In the genomic region with DNA sequence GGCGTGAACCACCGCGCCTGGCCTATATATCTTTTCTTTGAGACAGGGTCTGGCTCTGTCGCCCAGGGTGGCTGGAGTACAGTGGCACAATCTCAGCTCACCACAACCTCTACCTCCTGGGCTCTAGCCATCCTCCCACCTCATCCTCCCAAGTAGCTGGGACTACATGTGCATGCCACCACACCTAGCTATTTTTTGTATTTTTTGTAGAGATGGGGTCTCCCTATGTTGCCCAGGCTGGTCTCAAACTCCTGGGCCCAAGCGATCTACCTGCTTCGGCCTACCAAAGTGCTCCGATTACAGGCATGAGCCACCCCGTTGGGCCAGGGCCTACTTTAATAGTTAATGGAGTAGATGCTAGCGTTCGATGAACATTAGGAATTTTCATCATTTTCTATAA, we compare ENCODE assay signal across 7 cellular contexts. TPM values are rescaled to one million over a fixed set of nuclear protein-coding genes. Genes with fewer than 3 reads are reported as not detected.
DNase-seq lines count a peak whose midpoint lies in the region; ATAC-seq, FAIRE-seq and TF ChIP-seq lines count a peak whose summit lies in the region.
"Had no signal": no experiment of that assay in that cellular context is flagged by ENCODE, and none has a peak within 500 bp of the region (broad histone marks: within the 10 kb centered on the region; RNA-seq: fewer than 3 reads in every experiment).

No MANE protein-coding gene starts in this region.

- ATAC-seq in T-helper 17 cell (no peak), left lung (no peak), HG03442 (IDR thresholded peaks at IDR 0.05; ENCODE audit: unreplicated experiment) (no peak)

- H3K27me3 Mint-ChIP-seq in T-helper 17 cell: no peaks in the 10 kb centered on the region

- no peak for DNase-seq in BJ (ENCODE audit: low read depth)
- DNase-seq in T-helper 17 cell: no peak
- DNase-seq in left lung: no peak
- no peak for DNase-seq in GM12891 (ENCODE audit: insufficient read length, low spot score)
- DNase-seq in DMS79 treated with DMSO at 0.1 percent for 48 hours (lab: John Stamatoyannopoulos, UW): no peak
- DNase-seq: small intestine had no signal

- H3K27me3 ChIP-seq in BJ (ENCODE audit: control insufficient read depth, insufficient read depth, low read length) (no peaks in the 10 kb centered on the region), left lung (no peaks in the 10 kb centered on the region)

- H3K4me3 ChIP-seq in BJ (ENCODE audit: low read depth, low read length): peak overlapping the region; percentile 67
- H3K4me3 ChIP-seq in left lung: peak overlapping the region; percentile 44 to 63

- CTCF ChIA-PET in BJ (lab: Yijun Ruan, JAX): interaction anchor here (1.2 to 4.8 kb wide), 4 partner anchors 37 to 128 kb away, joined by 4 to 21 read pairs (median 13); no protein-coding TSS in a partner anchor

- peak overlapping the region; percentile 95 for H3K27ac Mint-ChIP-seq in T-helper 17 cell

- no peak overlapping the region for H3K27ac ChIP-seq in left lung

- peak overlapping the region; percentile 88 for H3K4me3 Mint-ChIP-seq in T-helper 17 cell

- TF ChIP-seq POLR2A in GM12891 (IDR thresholded peaks at IDR 0.05; ENCODE audit: low read depth, low read length): no peak

- H3K36me3 ChIP-seq in BJ (ENCODE audit: control insufficient read depth, insufficient read depth, low read length) (peaks cover 17% of the 10 kb centered on the region), left lung (peaks cover 0 to 39% of the 10 kb centered on the region in 2 donors)

- H3K4me1 ChIP-seq in left lung: peaks cover 11 to 40% of the 10 kb centered on the region in 2 donors

- H3K4me1 Mint-ChIP-seq in T-helper 17 cell: peaks cover 28% of the 10 kb centered on the region

- intact Hi-C loops in left lung (cut with DNase I): no loop called here

- POLR2A ChIA-PET in BJ (lab: Charles Lee): no interaction called here

- no peaks in the 10 kb centered on the region for H3K9me3 ChIP-seq in T-helper 17 cell (ENCODE audit: control insufficient read depth, low read length, poor library complexity, severe bottlenecking)
- H3K9me3 ChIP-seq in left lung: no peaks in the 10 kb centered on the region

- no peak for TF ChIP-seq CTCF in BJ (IDR thresholded peaks at IDR 0.05; ENCODE audit: insufficient read depth, low read depth, low read length)
- no peak for TF ChIP-seq CTCF in left lung (IDR thresholded peaks at IDR 0.05)

- peaks cover 2% of the 10 kb centered on the region for H3K36me3 Mint-ChIP-seq in T-helper 17 cell (ENCODE audit: low read depth)

- no peak for FAIRE-seq in GM12891 (lab: Jason Lieb, UNC)
- FAIRE-seq: small intestine had no signal

TF ChIP-seq in GM12891, 5 proteins besides CTCF, POLR2A, EP300 and RAD21:
- TF ChIP-seq POLR2AphosphoS5 (IDR thresholded peaks at IDR 0.05; ENCODE audit: low read depth, low read length): no peak
- TF ChIP-seq SPI1 (IDR thresholded peaks at IDR 0.05; ENCODE audit: low read depth, low read length): no peak
- TF ChIP-seq POU2F2 (IDR thresholded peaks at IDR 0.05; ENCODE audit: low read depth, low read length): no peak
- no peak for TF ChIP-seq PAX5 (IDR thresholded peaks at IDR 0.05; ENCODE audit: insufficient read depth, low read length, severe bottlenecking)
- no peak for TF ChIP-seq TAF1 (IDR thresholded peaks at IDR 0.05; ENCODE audit: low read depth, low read length)

RNA-seq across cellular contexts. Expression of gene TNPO2, which starts 3.4 kb away (rescaled TPM):
- polyA plus RNA-seq in BJ (2011; rRNA removed): 49.6 and 77.3 TPM in 2 replicates
- 97.4 and 163 TPM in 2 replicates for polyA minus RNA-seq in BJ (2011; rRNA and poly(A)+ RNA removed)
- total RNA-seq in T-helper 17 cell (10 to 100 TPM; 48.6 to 60.0 TPM), left lung (10 to 100 TPM; 54.8 to 64.3 TPM)
- polyA plus RNA-seq in GM12891 (2012; ENCODE audit: low read depth, missing spikeins): 31.1 TPM

RNA-seq across cellular contexts. Expression of gene TRIR, which starts 14.2 kb away (rescaled TPM):
- 161 and 181 TPM in 2 replicates for polyA plus RNA-seq in BJ (2011; rRNA removed)
- 16.9 and 36.4 TPM in 2 replicates for polyA minus RNA-seq in BJ (2011; rRNA and poly(A)+ RNA removed)
- total RNA-seq in T-helper 17 cell: 100 to 1,000 TPM; 176 to 185 TPM
- total RNA-seq in left lung: 100 to 1,000 TPM; 115 to 128 TPM
- polyA plus RNA-seq in GM12891 (2012; ENCODE audit: low read depth, missing spikeins): 264 TPM

RNA-seq across cellular contexts. Expression of gene GET3, which starts 17.0 kb away (rescaled TPM):
- 163 and 250 TPM in 2 replicates for polyA plus RNA-seq in BJ (2011; rRNA removed)
- 47.3 and 112 TPM in 2 replicates for polyA minus RNA-seq in BJ (2011; rRNA and poly(A)+ RNA removed)
- total RNA-seq in T-helper 17 cell (10 to 100 TPM; 29.8 to 32.6 TPM), left lung (10 to 100 TPM; 70.4 to 71.2 TPM)
- 82.3 TPM for polyA plus RNA-seq in GM12891 (2012; ENCODE audit: low read depth, missing spikeins)

RNA-seq across cellular contexts. Expression of gene FBXW9, which starts 23.9 kb away (rescaled TPM):
- polyA plus RNA-seq in BJ (2011; rRNA removed): 7.7 and 13.6 TPM in 2 replicates
- polyA minus RNA-seq in BJ (2011; rRNA and poly(A)+ RNA removed): 4.3 and 6.8 TPM in 2 replicates
- total RNA-seq in T-helper 17 cell (1 to 10 TPM; 2.9 to 3.5 TPM), left lung (1 to 10 TPM; 6.0 to 6.9 TPM)
- polyA plus RNA-seq in GM12891 (2012; ENCODE audit: low read depth, missing spikeins): 5.6 TPM

RNA-seq across cellular contexts. Expression of gene BEST2, which starts 31.3 kb away (rescaled TPM):
- polyA plus RNA-seq in BJ (2011; rRNA removed): not detected in 2 replicates
- polyA minus RNA-seq in BJ (2011; rRNA and poly(A)+ RNA removed): not detected in 2 replicates
- total RNA-seq in T-helper 17 cell (not detected), left lung (not detected)
- 0.30 TPM for polyA plus RNA-seq in GM12891 (2012; ENCODE audit: low read depth, missing spikeins)
